In genomic region chr2:130341562-130342019, GRCh38 we compare ENCODE assay signal across 8 cellular contexts. TPM values are rescaled to one million over a fixed set of nuclear protein-coding genes. Genes with fewer than 3 reads are reported as not detected.
DNase-seq lines count a peak whose midpoint lies in the region; ATAC-seq lines count a peak whose summit lies in the region.

No MANE protein-coding gene starts in this region.

- peaks cover 48% of the 10 kb centered on the region for H3K36me3 ChIP-seq in iPS-20b (ENCODE audit: insufficient read depth, low read depth, low read length)

- H3K4me3 ChIP-seq in iPS-20b (ENCODE audit: low read length) = peak overlapping the region; percentile 89

- H3K4me1 Mint-ChIP-seq in activated naive CD4-positive, alpha-beta T cell treated with anti-CD3 and anti-CD28 coated beads for 36 hours (ENCODE audit: low read depth) = peaks cover 36% of the 10 kb centered on the region
- H3K4me1 Mint-ChIP-seq in stimulated activated naive CD8-positive, alpha-beta T cell treated with anti-CD3 and anti-CD28 coated beads, Interleukin-15, amount 100 ng/mL, for 72 hours = peaks cover 49% of the 10 kb centered on the region

- H3K27ac ChIP-seq in iPS-20b (ENCODE audit: low read length) = no peak overlapping the region

- H3K9me3 ChIP-seq in iPS-20b (ENCODE audit: insufficient read depth, low read depth, low read length) = no peaks in the 10 kb centered on the region

- no peak for ATAC-seq in activated naive CD4-positive, alpha-beta T cell treated with anti-CD3 and anti-CD28 coated beads, Interleukin-2, amount 50 U/mL, for 72 hours
- peak; percentile 1 for ATAC-seq in stimulated activated naive CD8-positive, alpha-beta T cell treated with anti-CD3 and anti-CD28 coated beads, Interleukin-15, amount 100 ng/mL, for 72 hours

- peak; percentile 18 for DNase-seq in activated naive CD4-positive, alpha-beta T cell treated with anti-CD3 and anti-CD28 coated beads for 36 hours
- no peak for DNase-seq in activated naive CD4-positive, alpha-beta T cell treated with anti-CD3 and anti-CD28 coated beads, Interleukin-2, amount 50 U/mL, for 16 hours
- peak; percentile 25 for DNase-seq in HPDE6-E6E7 (ENCODE audit: extremely low spot score)
- peak; percentile 19 to 53 for DNase-seq in activated naive CD4-positive, alpha-beta T cell treated with anti-CD3 and anti-CD28 coated beads, Interleukin-2, amount 50 U/mL, for 72 hours (ENCODE audit: low spot score in 2 of 2)
- no peak for DNase-seq in stimulated activated naive CD8-positive, alpha-beta T cell treated with anti-CD3 and anti-CD28 coated beads, Interleukin-15, amount 100 ng/mL, for 72 hours
- DNase-seq in NCI-H2107 treated with DMSO at 0.1 percent for 48 hours (lab: John Stamatoyannopoulos, UW; ENCODE audit: unreplicated experiment) = no peak
- no peak for DNase-seq in NCI-H446 treated with DMSO at 0.1 percent for 48 hours (lab: John Stamatoyannopoulos, UW)

- H3K4me3 Mint-ChIP-seq in activated naive CD4-positive, alpha-beta T cell treated with anti-CD3 and anti-CD28 coated beads for 36 hours = peak overlapping the region; percentile 99
- H3K4me3 Mint-ChIP-seq in stimulated activated naive CD8-positive, alpha-beta T cell treated with anti-CD3 and anti-CD28 coated beads, Interleukin-15, amount 100 ng/mL, for 72 hours = peak overlapping the region; percentile 99 to 100

- H3K4me1 ChIP-seq in iPS-20b (ENCODE audit: insufficient read depth, low read length) = no peaks in the 10 kb centered on the region

- H3K36me3 Mint-ChIP-seq in activated naive CD4-positive, alpha-beta T cell treated with anti-CD3 and anti-CD28 coated beads for 36 hours (ENCODE audit: low read depth) = peaks cover 46% of the 10 kb centered on the region
- H3K36me3 Mint-ChIP-seq in activated naive CD4-positive, alpha-beta T cell treated with anti-CD3 and anti-CD28 coated beads, Interleukin-2, amount 50 U/mL, for 72 hours = peaks cover 29 to 35% of the 10 kb centered on the region in 2 donors

- no peaks in the 10 kb centered on the region for H3K27me3 Mint-ChIP-seq in activated naive CD4-positive, alpha-beta T cell treated with anti-CD3 and anti-CD28 coated beads for 36 hours (ENCODE audit: low read depth)
- no peaks in the 10 kb centered on the region for H3K27me3 Mint-ChIP-seq in stimulated activated naive CD8-positive, alpha-beta T cell treated with anti-CD3 and anti-CD28 coated beads, Interleukin-15, amount 100 ng/mL, for 72 hours

- CTCF ChIA-PET in activated naive CD4-positive, alpha-beta T cell treated with anti-CD3 and anti-CD28 coated beads for 36 hours (lab: Charles Lee) = interaction anchor here (1.0 to 2.8 kb wide), 4 partner anchors 9 to 31 kb away, joined by 5 to 19 read pairs (median 8); no protein-coding TSS in a partner anchor

- peak overlapping the region; percentile 92; the same call in 1 of the 2 replicates for H3K9ac ChIP-seq in iPS-20b (ENCODE audit: low read depth, low read length)

- H3K27me3 ChIP-seq in iPS-20b (ENCODE audit: insufficient read depth, low read length) = no peaks in the 10 kb centered on the region

- peak overlapping the region; percentile 100 for H3K27ac Mint-ChIP-seq in activated naive CD4-positive, alpha-beta T cell treated with anti-CD3 and anti-CD28 coated beads for 36 hours
- H3K27ac Mint-ChIP-seq in activated naive CD4-positive, alpha-beta T cell treated with anti-CD3 and anti-CD28 coated beads, Interleukin-2, amount 50 U/mL, for 72 hours = peak overlapping the region; percentile 94 to 99
- H3K27ac Mint-ChIP-seq in stimulated activated naive CD8-positive, alpha-beta T cell treated with anti-CD3 and anti-CD28 coated beads, Interleukin-15, amount 100 ng/mL, for 72 hours = peak overlapping the region; percentile 98 to 100

- no peaks in the 10 kb centered on the region for H3K9me3 Mint-ChIP-seq in activated naive CD4-positive, alpha-beta T cell treated with anti-CD3 and anti-CD28 coated beads for 36 hours
- no peaks in the 10 kb centered on the region for H3K9me3 Mint-ChIP-seq in activated naive CD4-positive, alpha-beta T cell treated with anti-CD3 and anti-CD28 coated beads, Interleukin-2, amount 50 U/mL, for 72 hours
- no peaks in the 10 kb centered on the region for H3K9me3 Mint-ChIP-seq in stimulated activated naive CD8-positive, alpha-beta T cell treated with anti-CD3 and anti-CD28 coated beads, Interleukin-15, amount 100 ng/mL, for 72 hours

- intact Hi-C loops in activated naive CD4-positive, alpha-beta T cell treated with anti-CD3 and anti-CD28 coated beads for 36 hours (cut with micrococcal nuclease) = loop anchor here (1.0 to 5.0 kb wide), 10 partner anchors 14 to 1151 kb away; partner anchors contain the start of genes FAM168B, MZT2A and SMPD4

RNA-seq across cellular contexts. Expression of gene IMP4, which starts 1.1 kb away (rescaled TPM):
- total RNA-seq in activated naive CD4-positive, alpha-beta T cell treated with anti-CD3 and anti-CD28 coated beads for 36 hours = 100 to 1,000 TPM; 120 to 128 TPM
- 100 to 1,000 TPM in 1 of 2 donors, 10 to 100 TPM in 1; 91.0 to 106 TPM for total RNA-seq in activated naive CD4-positive, alpha-beta T cell treated with anti-CD3 and anti-CD28 coated beads, Interleukin-2, amount 50 U/mL, for 72 hours

RNA-seq across cellular contexts. Expression of gene PTPN18, which starts 14.3 kb away (rescaled TPM):
- total RNA-seq in activated naive CD4-positive, alpha-beta T cell treated with anti-CD3 and anti-CD28 coated beads for 36 hours = 10 to 100 TPM; 24.7 to 25.3 TPM
- 10 to 100 TPM; 28.3 to 62.1 TPM for total RNA-seq in activated naive CD4-positive, alpha-beta T cell treated with anti-CD3 and anti-CD28 coated beads, Interleukin-2, amount 50 U/mL, for 72 hours

Comparison
In these comparisons a context has a peak if more than half of its experiments do, and no peak if none do; other contexts are left out.
1. DNase-seq: peak in activated naive CD4-positive, alpha-beta T cell treated with anti-CD3 and anti-CD28 coated beads for 36 hours (single experiment), HPDE6-E6E7 (single experiment) and activated naive CD4-positive, alpha-beta T cell treated with anti-CD3 and anti-CD28 coated beads, Interleukin-2, amount 50 U/mL, for 72 hours (2 of 2); none in activated naive CD4-positive, alpha-beta T cell treated with anti-CD3 and anti-CD28 coated beads, Interleukin-2, amount 50 U/mL, for 16 hours (single experiment), stimulated activated naive CD8-positive, alpha-beta T cell treated with anti-CD3 and anti-CD28 coated beads, Interleukin-15, amount 100 ng/mL, for 72 hours (0 of 2), NCI-H2107 treated with DMSO at 0.1 percent for 48 hours (single experiment) and NCI-H446 treated with DMSO at 0.1 percent for 48 hours (single experiment).
2. Peak in every context shown above with its lines, with median percentiles within 50 percentile points of each other: H3K27ac Mint-ChIP-seq.